In genomic region chr17:8383143-8383974, GRCh38 we compare ENCODE assay signal across 8 cellular contexts. TPM values are rescaled to one million over a fixed set of nuclear protein-coding genes. Genes with fewer than 3 reads are reported as not detected.
DNase-seq lines count a peak whose midpoint lies in the region; TF ChIP-seq lines count a peak whose summit lies in the region.

Gene RPL26 (minus strand): TSS chr17:8383193. CDS start chr17:8382310, 883 bp downstream.

- TF ChIP-seq CTCF in GM20000 (IDR thresholded peaks at IDR 0.05; ENCODE audit: extremely low read depth, missing control alignments) (peak; percentile 94), endodermal cell (conservative IDR thresholded peaks at IDR 0.05) (peak; percentile 99)

- peaks cover 15% of the 10 kb centered on the region for H3K4me1 ChIP-seq in endodermal cell (ENCODE audit: control insufficient read depth, insufficient read depth, low read length)

- H3K36me3 ChIP-seq in endodermal cell (ENCODE audit: control insufficient read depth, insufficient read depth, low read length): peaks cover 39% of the 10 kb centered on the region

- peak within 1 kb of the TSS; percentile 90 for H3K9ac ChIP-seq in endodermal cell (ENCODE audit: extremely low read depth, low read length, poor library complexity, severe bottlenecking)

- H3K4me3 ChIP-seq in endodermal cell (ENCODE audit: low read length): peak within 1 kb of the TSS; percentile 98

- H3K9me3 ChIP-seq in endodermal cell (ENCODE audit: control insufficient read depth, low read length): no peaks in the 10 kb centered on the region

- H3K27me3 ChIP-seq in endodermal cell (ENCODE audit: control insufficient read depth, insufficient read depth, low read length, poor library complexity, severe bottlenecking): no peaks in the 10 kb centered on the region

- H3K36me3 Mint-ChIP-seq in endodermal cell (ENCODE audit: low read depth): peaks cover 44% of the 10 kb centered on the region

- H3K27ac ChIP-seq in endodermal cell (ENCODE audit: low read depth, low read length): peak within 1 kb of the TSS; percentile 67

- H3K4me1 Mint-ChIP-seq in endodermal cell: peaks cover 38% of the 10 kb centered on the region

- peak within 1 kb of the TSS; percentile 100 for H3K4me3 Mint-ChIP-seq in endodermal cell

- 0 to 1% methylated on average over 21 to 70 of the region's 70 CpGs for WGBS in endodermal cell (ENCODE audit: insufficient coverage in 1 of 2, insufficient read length in 1 of 2), 2 experiments

- DNase-seq in COR-L47 (lab: John Stamatoyannopoulos, UW): peak; percentile 88
- peak; percentile 96 for DNase-seq in GM20000 (ENCODE audit: low spot score)
- DNase-seq in HT1080 (ENCODE audit: low read depth): peak; percentile 98
- peak; percentile 97 for DNase-seq in NOMO-1 treated with DMSO at 0.1 percent for 48 hours (lab: John Stamatoyannopoulos, UW; ENCODE audit: unreplicated experiment)
- peak; percentile 80 to 91 (median 83) for DNase-seq in activated CD8-positive, alpha-beta memory T cell treated with anti-CD3 and anti-CD28 coated beads for 48 hours (ENCODE audit: low read depth in 2 of 3, low spot score in 2 of 3)
- peak; percentile 100 for DNase-seq in endodermal cell
- DNase-seq in mesenteric fat pad (ENCODE audit: low spot score): peak; percentile 95
- peak; percentile 83 to 95 for DNase-seq in stimulated activated CD8-positive, alpha-beta memory T cell treated with anti-CD3 and anti-CD28 coated beads, Interleukin-15, amount 100 ng/mL, for 4 hours (ENCODE audit: low read depth in 2 of 2)

- H3K9me3 Mint-ChIP-seq in endodermal cell: no peaks in the 10 kb centered on the region

- no peaks in the 10 kb centered on the region for H3K27me3 Mint-ChIP-seq in endodermal cell (ENCODE audit: insufficient read depth)

- H3K27ac Mint-ChIP-seq in endodermal cell: peak within 1 kb of the TSS; percentile 99

RNA-seq across cellular contexts. Expression of gene RPL26, which starts in this region (rescaled TPM):
- total RNA-seq in HT1080 (2014; rRNA removed; shearing (Covaris generic)): 2,438 and 3,072 TPM in 2 replicates
- 5,498 and 5,511 TPM in 2 replicates for polyA plus RNA-seq in HT1080 (2015; cell fraction: cytosol; rRNA removed)
- 1,699 and 1,898 TPM in 2 replicates for polyA plus RNA-seq in HT1080 (2015; cell fraction: nucleus; rRNA removed)
- 1,000 to 10,000 TPM; 1,739 to 2,129 TPM for total RNA-seq in endodermal cell
- 2,547 TPM for polyA plus RNA-seq in endodermal cell (2013, experiment 1 of 2)
- 2,470 TPM for polyA plus RNA-seq in endodermal cell (2013, experiment 2 of 2)
- 1,206 TPM for total RNA-seq in mesenteric fat pad

Comparison
In these comparisons a context has a peak if more than half of its experiments do, and no peak if none do; other contexts are left out.
1. Peak in every context shown above with its lines: DNase-seq, H3K4me3 ChIP-seq and H3K27ac ChIP-seq.